ENCODE assay signal across 12 cellular contexts in genomic region chr1:51564124-51564523, GRCh38. TPM values are rescaled to one million over a fixed set of nuclear protein-coding genes. Genes with fewer than 3 reads are reported as not detected.
A peak's percentile ranks its signal among the peaks of the same experiment; 100 is the strongest.
DNase-seq lines count a peak whose midpoint lies in the region; ATAC-seq, FAIRE-seq and TF ChIP-seq lines count a peak whose summit lies in the region.
"Had no signal": no experiment of that assay in that cellular context is flagged by ENCODE, and none has a peak within 500 bp of the region (broad histone marks: within the 10 kb centered on the region; RNA-seq: fewer than 3 reads in every experiment).

No MANE protein-coding gene starts in this region.

- no peak overlapping the region for H3K14ac ChIP-seq in IMR-90 (replicated peaks; ENCODE audit: low read depth, low read length)

- H2AK5ac ChIP-seq in IMR-90 (ENCODE audit: low read depth, low read length) = no peak overlapping the region

- H3K9me3 ChIP-seq in IMR-90 (ENCODE audit: control insufficient read depth, insufficient read depth, low read length) (no peaks in the 10 kb centered on the region), pancreas (no peaks in the 10 kb centered on the region), tibial artery (no peaks in the 10 kb centered on the region)

- peak overlapping the region; percentile 52; the same call in 1 of the 2 replicates for H2BK20ac ChIP-seq in IMR-90 (ENCODE audit: low read depth, low read length)

- CTCF ChIA-PET in IMR-90 (lab: Yijun Ruan, JAX) = no interaction called here

- peak overlapping the region; percentile 15; the same call in 1 of the 3 replicates for H2BK15ac ChIP-seq in IMR-90 (ENCODE audit: low read depth, low read length)

- peak overlapping the region; percentile 2; the same call in 1 of the 2 replicates for H3K18ac ChIP-seq in IMR-90 (ENCODE audit: low read depth, low read length)

- H2AK9ac ChIP-seq in IMR-90 (replicated peaks; ENCODE audit: low read depth, low read length, poor library complexity) = no peak overlapping the region

- H4K8ac ChIP-seq in IMR-90 (ENCODE audit: low read depth in 2 of 2, low read length in 2 of 2) = 0 out of 4 replicates have a peak overlapping the region, but pooled peaks of 1 of the 2 experiments have one; percentile 1

- no peak for TF ChIP-seq POLR2A in IMR-90 (IDR thresholded peaks at IDR 0.05; ENCODE audit: low read depth, low read length)

- POLR2A ChIA-PET in IMR-90 (lab: Charles Lee; ENCODE audit: unreplicated experiment) = no interaction called here

- intact Hi-C loops in IMR-90 (cut with micrococcal nuclease) (no loop called here), pancreas (cut with DNase I) (no loop called here), tibial artery (cut with DNase I; ENCODE audit: low total_unique reads) (no loop called here)

- no peak for FAIRE-seq in pancreas (lab: Jason Lieb, UNC)
- FAIRE-seq: H54, kidney had no signal

- H3K36me3 ChIP-seq in IMR-90 (ENCODE audit: control insufficient read depth, insufficient read depth, low read length) (no peaks in the 10 kb centered on the region), pancreas (no peaks in the 10 kb centered on the region), tibial artery (no peaks in the 10 kb centered on the region)

- peak overlapping the region; percentile 58; the same call in 1 of the 2 replicates for H2BK120ac ChIP-seq in IMR-90 (ENCODE audit: low read depth, low read length)

- H3K27me3 ChIP-seq in IMR-90 (ENCODE audit: control insufficient read depth, insufficient read depth, low read length) = no peaks in the 10 kb centered on the region
- no peaks in the 10 kb centered on the region for H3K27me3 ChIP-seq in pancreas
- H3K27me3 ChIP-seq in tibial artery = no peaks in the 10 kb centered on the region

- H3K4me3 ChIP-seq in IMR-90 (ENCODE audit: insufficient read depth, low read depth, low read length) = no peak overlapping the region
- no peak overlapping the region for H3K4me3 ChIP-seq in cardiac fibroblast (replicated peaks in 1 of 2; ENCODE audit: low read depth in 2 of 2, low read length in 2 of 2)
- H3K4me3 ChIP-seq in pancreas = no peak overlapping the region
- no peak overlapping the region for H3K4me3 ChIP-seq in tibial artery

- H4K20me1 ChIP-seq in IMR-90 (ENCODE audit: insufficient read depth, low read length) = no peaks in the 10 kb centered on the region

- no peak overlapping the region for H2AFZ ChIP-seq in IMR-90 (replicated peaks; ENCODE audit: low read length, poor library complexity)
- H2AFZ ChIP-seq: parathyroid adenoma had no signal

- H3K4me2 ChIP-seq in IMR-90 (ENCODE audit: low read depth, low read length) = no peak overlapping the region

- TF ChIP-seq RAD21 in IMR-90 (IDR thresholded peaks at IDR 0.05; ENCODE audit: low read length) = no peak

- peak; percentile 46 for DNase-seq in DMS53 (lab: John Stamatoyannopoulos, UW)
- no peak for DNase-seq in DMS53 treated with DMSO at 0.1 percent for 48 hours (lab: John Stamatoyannopoulos, UW; ENCODE audit: unreplicated experiment)
- DNase-seq in IMR-90 = peak; percentile 74
- peak; percentile 55 to 84 for DNase-seq in cardiac fibroblast (ENCODE audit: low read depth in 2 of 2)
- DNase-seq in pancreas = no peak
- DNase-seq in substantia nigra (lab: John Stamatoyannopoulos, UW) = no peak
- no peak for DNase-seq in activated CD8-positive, alpha-beta memory T cell treated with anti-CD3 and anti-CD28 coated beads, Interleukin-2, amount 50 U/mL, for 48 hours
- DNase-seq in tibial artery = no peak
- DNase-seq: kidney had no signal

- H4K91ac ChIP-seq in IMR-90 (ENCODE audit: insufficient read depth, low read depth, low read length) = no peak overlapping the region; the same call in 1 of the 2 replicates

- no peaks in the 10 kb centered on the region for H3K79me1 ChIP-seq in IMR-90 (ENCODE audit: low read depth in 1 of 2, low read length in 2 of 2)

- H3K56ac ChIP-seq in IMR-90 (ENCODE audit: extremely low read depth, insufficient read depth, low read length) = no peak overlapping the region

- no peak for TF ChIP-seq CTCF in IMR-90 (conservative IDR thresholded peaks at IDR 0.05; ENCODE audit: low read depth, low read length)
- no peak for TF ChIP-seq CTCF in cardiac fibroblast (IDR thresholded peaks at IDR 0.05; ENCODE audit: low read depth, low read length)
- TF ChIP-seq CTCF in pancreas (IDR thresholded peaks at IDR 0.05) = no peak
- no peak for TF ChIP-seq CTCF in tibial artery (IDR thresholded peaks at IDR 0.05)

- peaks cover 7% of the 10 kb centered on the region for H3K4me1 ChIP-seq in IMR-90 (ENCODE audit: control insufficient read depth, insufficient read depth, low read length)
- H3K4me1 ChIP-seq in pancreas = peaks cover 0 to 7% (median 0%) of the 10 kb centered on the region in 3 donors
- H3K4me1 ChIP-seq in tibial artery = peaks cover 0 to 80% (median 40%) of the 10 kb centered on the region in 4 donors
- H3K4me1 ChIP-seq: parathyroid adenoma had no signal

- dilution Hi-C loops in IMR-90 (cut with HindIII; ENCODE audit: low sequenced_read_pairs, unreplicated experiment) = no loop called here

- H4K5ac ChIP-seq in IMR-90 (ENCODE audit: low read depth, low read length) = no peak overlapping the region

- no peak overlapping the region for H2BK5ac ChIP-seq in IMR-90 (ENCODE audit: low read depth, low read length, poor library complexity, severe bottlenecking)

- peak; percentile 30; the same call in 1 of the 2 replicates for ATAC-seq in IMR-90 (ENCODE audit: low read depth)
- ATAC-seq in pancreas = peak in 3 of 4 donors; percentile 59 to 89 (median 62)

- peaks cover 6% of the 10 kb centered on the region for H3K9me1 ChIP-seq in IMR-90 (ENCODE audit: insufficient read depth, low read length)

- 0 out of 2 replicates have a peak overlapping the region, but pooled peaks have one; percentile 59 for H3K4ac ChIP-seq in IMR-90 (ENCODE audit: low read depth, low read length)

- H3K23ac ChIP-seq in IMR-90 (ENCODE audit: low read depth, low read length) = no peak overlapping the region

- no peak overlapping the region for H3K9ac ChIP-seq in IMR-90 (ENCODE audit: low read depth, low read length)
- H3K9ac ChIP-seq: parathyroid adenoma had no signal

- H3K27ac ChIP-seq in IMR-90 (ENCODE audit: insufficient read depth, low read length) (no peak overlapping the region), pancreas (no peak overlapping the region), substantia nigra (ENCODE audit: low read depth, low read length, poor library complexity, severe bottlenecking) (no peak overlapping the region), tibial artery (no peak overlapping the region)
- H3K27ac ChIP-seq: 22Rv1, parathyroid adenoma had no signal

- in situ Hi-C loops in IMR-90 (cut with MboI; ENCODE audit: low sequenced_read_pairs) = no loop called here

- BruUV-seq in IMR-90 (replicated peaks; lab: Mats Ljungman, UMichigan) = no TSS peak

TF ChIP-seq in IMR-90, 13 proteins besides CTCF, POLR2A, EP300 and RAD21:
- TF ChIP-seq CEBPB (IDR thresholded peaks at IDR 0.05; ENCODE audit: low read depth, low read length) = peak; percentile 70
- no peak for TF ChIP-seq RFX5 (IDR thresholded peaks at IDR 0.05; ENCODE audit: low read depth, low read length)

RNA-seq across cellular contexts. Expression of gene EPS15, which starts 45.1 kb away (rescaled TPM):
- total RNA-seq in IMR-90 (2012; rRNA removed) = 38.0 and 47.5 TPM in 2 replicates
- polyA plus RNA-seq in IMR-90 (2012; rRNA removed) = 13.4 and 17.6 TPM in 2 replicates
- polyA plus RNA-seq in IMR-90 (2012; cell fraction: cytosol; rRNA removed) = 3.2 and 4.7 TPM in 2 replicates
- polyA plus RNA-seq in IMR-90 (2012; cell fraction: nucleus; rRNA removed; ENCODE audit: low replicate concordance) = 1.3 and 17.3 TPM in 2 replicates
- 10 to 100 TPM; 23.4 to 42.0 (median 28.4) TPM for total RNA-seq in pancreas
- 10 to 100 TPM in 1 of 2 donors, 1 to 10 TPM in 1; 9.9 to 15.6 TPM for polyA plus RNA-seq in pancreas

RNA-seq across cellular contexts. Expression of gene OSBPL9, which starts 52.8 kb away (rescaled TPM):
- total RNA-seq in IMR-90 (2012; rRNA removed) = 98.9 and 127 TPM in 2 replicates
- 38.1 and 51.4 TPM in 2 replicates for polyA plus RNA-seq in IMR-90 (2012; rRNA removed)
- polyA plus RNA-seq in IMR-90 (2012; cell fraction: cytosol; rRNA removed) = 11.8 and 14.9 TPM in 2 replicates
- 15.3 and 74.5 TPM in 2 replicates for polyA plus RNA-seq in IMR-90 (2012; cell fraction: nucleus; rRNA removed; ENCODE audit: low replicate concordance)
- 10 to 100 TPM; 31.8 to 46.0 (median 35.6) TPM for total RNA-seq in pancreas
- polyA plus RNA-seq in pancreas = 10 to 100 TPM; 30.7 to 51.0 TPM

Comparison
In these comparisons a context has a peak if more than half of its experiments do, and no peak if none do; other contexts are left out.
1. DNase-seq: peak in DMS53 (single experiment), IMR-90 (single experiment) and cardiac fibroblast (2 of 2); none in DMS53 treated with DMSO at 0.1 percent for 48 hours (single experiment), pancreas (0 of 6), substantia nigra (0 of 49), activated CD8-positive, alpha-beta memory T cell treated with anti-CD3 and anti-CD28 coated beads, Interleukin-2, amount 50 U/mL, for 48 hours (single experiment) and tibial artery (0 of 2).